In genomic region chr3:125055913-125056705, GRCh38 we compare ENCODE assay signal across 1 cellular context.
A peak's percentile ranks its signal among the peaks of the same experiment; 100 is the strongest.
TF ChIP-seq lines count a peak whose summit lies in the region.

A gene with protein sequence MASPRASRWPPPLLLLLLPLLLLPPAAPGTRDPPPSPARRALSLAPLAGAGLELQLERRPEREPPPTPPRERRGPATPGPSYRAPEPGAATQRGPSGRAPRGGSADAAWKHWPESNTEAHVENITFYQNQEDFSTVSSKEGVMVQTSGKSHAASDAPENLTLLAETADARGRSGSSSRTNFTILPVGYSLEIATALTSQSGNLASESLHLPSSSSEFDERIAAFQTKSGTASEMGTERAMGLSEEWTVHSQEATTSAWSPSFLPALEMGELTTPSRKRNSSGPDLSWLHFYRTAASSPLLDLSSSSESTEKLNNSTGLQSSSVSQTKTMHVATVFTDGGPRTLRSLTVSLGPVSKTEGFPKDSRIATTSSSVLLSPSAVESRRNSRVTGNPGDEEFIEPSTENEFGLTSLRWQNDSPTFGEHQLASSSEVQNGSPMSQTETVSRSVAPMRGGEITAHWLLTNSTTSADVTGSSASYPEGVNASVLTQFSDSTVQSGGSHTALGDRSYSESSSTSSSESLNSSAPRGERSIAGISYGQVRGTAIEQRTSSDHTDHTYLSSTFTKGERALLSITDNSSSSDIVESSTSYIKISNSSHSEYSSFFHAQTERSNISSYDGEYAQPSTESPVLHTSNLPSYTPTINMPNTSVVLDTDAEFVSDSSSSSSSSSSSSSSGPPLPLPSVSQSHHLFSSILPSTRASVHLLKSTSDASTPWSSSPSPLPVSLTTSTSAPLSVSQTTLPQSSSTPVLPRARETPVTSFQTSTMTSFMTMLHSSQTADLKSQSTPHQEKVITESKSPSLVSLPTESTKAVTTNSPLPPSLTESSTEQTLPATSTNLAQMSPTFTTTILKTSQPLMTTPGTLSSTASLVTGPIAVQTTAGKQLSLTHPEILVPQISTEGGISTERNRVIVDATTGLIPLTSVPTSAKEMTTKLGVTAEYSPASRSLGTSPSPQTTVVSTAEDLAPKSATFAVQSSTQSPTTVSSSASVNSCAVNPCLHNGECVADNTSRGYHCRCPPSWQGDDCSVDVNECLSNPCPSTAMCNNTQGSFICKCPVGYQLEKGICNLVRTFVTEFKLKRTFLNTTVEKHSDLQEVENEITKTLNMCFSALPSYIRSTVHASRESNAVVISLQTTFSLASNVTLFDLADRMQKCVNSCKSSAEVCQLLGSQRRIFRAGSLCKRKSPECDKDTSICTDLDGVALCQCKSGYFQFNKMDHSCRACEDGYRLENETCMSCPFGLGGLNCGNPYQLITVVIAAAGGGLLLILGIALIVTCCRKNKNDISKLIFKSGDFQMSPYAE (N-terminal part only) (minus strand): TSS chr3:125055997. CDS start chr3:125055890, 107 bp downstream.

TF ChIP-seq in Ishikawa, 13 proteins besides CTCF, POLR2A, EP300 and RAD21 (continued from another document):
- TF ChIP-seq REST (IDR thresholded peaks at IDR 0.05; ENCODE audit: low read depth): no peak
- TF ChIP-seq ZBTB7A (IDR thresholded peaks at IDR 0.05; ENCODE audit: low read depth): 0 out of 2 replicates have a peak, but pooled peaks have one; percentile 8
TF ChIP-seq in Ishikawa: peak in this region for 3.
